In the genomic region with DNA sequence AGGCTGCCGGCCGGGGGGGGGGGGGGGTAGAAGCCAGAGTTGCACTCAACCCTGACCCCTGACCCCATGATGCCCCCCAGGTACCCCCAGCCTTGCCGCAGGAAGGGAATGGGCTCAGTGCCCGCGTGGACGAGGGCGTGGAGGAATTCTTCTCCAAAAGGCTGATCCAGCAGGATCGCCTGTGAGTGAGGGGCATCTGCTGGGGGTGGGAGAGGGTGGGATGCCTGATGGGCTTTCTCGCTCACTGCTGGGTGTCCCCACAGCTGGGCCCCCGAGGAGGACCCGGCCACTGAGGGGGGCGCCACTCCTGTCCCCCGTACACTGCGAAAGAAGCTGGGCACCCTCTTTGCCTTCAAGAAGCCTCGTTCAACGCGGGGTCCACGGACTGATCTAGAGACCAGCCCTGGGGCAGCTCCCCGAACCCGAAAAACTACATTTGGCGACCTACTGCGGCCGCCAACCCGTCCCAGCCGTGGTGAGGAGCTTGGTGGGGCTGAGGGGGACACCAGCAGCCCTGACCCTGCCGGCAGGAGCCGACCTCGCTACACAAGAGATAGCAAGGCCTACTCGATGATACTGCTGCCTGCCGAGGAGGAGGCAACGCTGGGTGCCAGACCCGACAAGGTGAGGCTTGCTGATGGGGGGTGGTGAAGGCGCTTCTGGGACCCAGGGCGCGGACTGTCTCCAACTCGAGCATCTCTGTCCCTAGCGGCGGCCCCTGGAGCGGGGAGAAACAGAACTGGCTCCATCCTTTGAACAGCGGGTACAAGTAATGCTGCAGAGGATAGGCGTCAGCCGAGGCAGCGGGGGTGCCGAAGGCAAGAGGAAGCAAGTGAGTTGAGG, we compare ENCODE assay signal across 13 cellular contexts. TPM values are rescaled to one million over a fixed set of nuclear protein-coding genes. Genes with fewer than 3 reads are reported as not detected.
A peak's percentile ranks its signal among the peaks of the same experiment; 100 is the strongest.
DNase-seq lines count a peak whose midpoint lies in the region; ATAC-seq and TF ChIP-seq lines count a peak whose summit lies in the region.
"Had no signal": no experiment of that assay in that cellular context is flagged by ENCODE, and none has a peak within 500 bp of the region (broad histone marks: within the 10 kb centered on the region; RNA-seq: fewer than 3 reads in every experiment).

No MANE protein-coding gene starts in this region.

- H3K9ac ChIP-seq in endocrine pancreas (ENCODE audit: control insufficient read depth, insufficient read depth, low read length), result peak overlapping the region; percentile 51

- H3K4me3 Mint-ChIP-seq in type B pancreatic cell, result peak overlapping the region; percentile 20
- H3K4me3 Mint-ChIP-seq in CD4-positive, alpha-beta memory T cell, result no peak overlapping the region
- H3K4me3 Mint-ChIP-seq: activated naive CD4-positive, alpha-beta T cell treated with anti-CD3 and anti-CD28 coated beads, Interleukin-2, amount 10 ng/mL, durations not matched to agents 7 days and 5 days had no signal

- 44 to 69% (median 49%) methylated on average over 20 to 44 of the region's 44 CpGs for WGBS in heart left ventricle, 4 donors

- POLR2A ChIA-PET in CD4-positive, alpha-beta memory T cell (lab: Charles Lee; ENCODE audit: partially characterized antibody), result interaction anchor here (2.5 kb wide), 1 partner anchor 92 kb away, joined by 9 read pairs; a partner anchor contains a TSS

- no peak overlapping the region for H3K27ac ChIP-seq in heart left ventricle
- H3K27ac ChIP-seq in CD4-positive, alpha-beta memory T cell (ENCODE audit: low read depth, low read length), result no peak overlapping the region
- H3K27ac ChIP-seq: epithelial cell of prostate, heart right ventricle had no signal

- intact Hi-C loops in Right ventricle myocardium superior (cut with DNase I) (no loop called here), heart left ventricle (cut with DNase I) (loop anchor here in 2 of 10 donors (5.0 kb wide), 2 partner anchors 87 to 132 kb away; no protein-coding TSS in a partner anchor)
- intact Hi-C loops in CD4-positive, alpha-beta memory T cell (cut with micrococcal nuclease), result no loop called here

- H3K4me3 ChIP-seq in heart left ventricle, result no peak overlapping the region
- H3K4me3 ChIP-seq in endocrine pancreas (ENCODE audit: control insufficient read depth, insufficient read depth, low read length), result no peak overlapping the region
- no peak overlapping the region for H3K4me3 ChIP-seq in CD4-positive, alpha-beta memory T cell (ENCODE audit: low read length in 2 of 2)

- H3K27me3 ChIP-seq in heart left ventricle, result peaks cover 18 to 57% (median 37%) of the 10 kb centered on the region in 9 donors
- H3K27me3 ChIP-seq in endocrine pancreas (ENCODE audit: control insufficient read depth, insufficient read depth, low read length), result no peaks in the 10 kb centered on the region
- no peaks in the 10 kb centered on the region for H3K27me3 ChIP-seq in CD4-positive, alpha-beta memory T cell (ENCODE audit: insufficient read depth, low read length)

- CTCF ChIA-PET in CD4-positive, alpha-beta memory T cell (lab: Charles Lee; ENCODE audit: partially characterized antibody), result no interaction called here

- H3K36me3 Mint-ChIP-seq in type B pancreatic cell, result peaks cover 3% of the 10 kb centered on the region
- H3K36me3 Mint-ChIP-seq in CD4-positive, alpha-beta memory T cell, result peaks cover 26 to 52% of the 10 kb centered on the region in 2 donors

- H3K36me3 ChIP-seq in heart left ventricle (peaks cover 0 to 23% (median 0%) of the 10 kb centered on the region in 9 donors), endocrine pancreas (ENCODE audit: control insufficient read depth, insufficient read depth, low read length) (no peaks in the 10 kb centered on the region)
- peaks cover 55% of the 10 kb centered on the region for H3K36me3 ChIP-seq in CD4-positive, alpha-beta memory T cell (ENCODE audit: insufficient read depth, low read length)

- ATAC-seq in Right ventricle myocardium superior (ENCODE audit: poor library complexity), result no peak
- ATAC-seq in heart left ventricle, result no peak

- TF ChIP-seq CTCF in heart left ventricle (IDR thresholded peaks at IDR 0.05), result no peak
- TF ChIP-seq CTCF in type B pancreatic cell (conservative IDR thresholded peaks at IDR 0.05), result no peak

- H3K9me3 ChIP-seq in heart left ventricle (no peaks in the 10 kb centered on the region), endocrine pancreas (ENCODE audit: control insufficient read depth, low read length) (no peaks in the 10 kb centered on the region)
- H3K9me3 ChIP-seq in CD4-positive, alpha-beta memory T cell (ENCODE audit: control insufficient read depth in 1 of 2, low read length in 2 of 2), result no peaks in the 10 kb centered on the region
- H3K9me3 ChIP-seq: heart right ventricle had no signal

- no peak for TF ChIP-seq POLR2A in heart left ventricle (IDR thresholded peaks at IDR 0.05)

- no peaks in the 10 kb centered on the region for H3K9me3 Mint-ChIP-seq in type B pancreatic cell
- peaks cover 0 to 2% (median 0%) of the 10 kb centered on the region in 8 donors for H3K9me3 Mint-ChIP-seq in CD4-positive, alpha-beta memory T cell
- H3K9me3 Mint-ChIP-seq: activated naive CD4-positive, alpha-beta T cell treated with anti-CD3 and anti-CD28 coated beads, Interleukin-2, amount 10 ng/mL, durations not matched to agents 7 days and 5 days had no signal

- H3K27me3 Mint-ChIP-seq in type B pancreatic cell, result peaks cover 46% of the 10 kb centered on the region
- H3K27me3 Mint-ChIP-seq in CD4-positive, alpha-beta memory T cell, result no peaks in the 10 kb centered on the region
- H3K27me3 Mint-ChIP-seq: activated naive CD4-positive, alpha-beta T cell treated with anti-CD3 and anti-CD28 coated beads, Interleukin-2, amount 10 ng/mL, durations not matched to agents 7 days and 5 days had no signal

- no peaks in the 10 kb centered on the region for H3K4me1 Mint-ChIP-seq in type B pancreatic cell (ENCODE audit: unreplicated experiment)
- H3K4me1 Mint-ChIP-seq in CD4-positive, alpha-beta memory T cell, result peaks cover 13 to 30% (median 18%) of the 10 kb centered on the region in 4 donors

- DNase-seq in Right ventricle myocardium superior (peak; percentile 30), heart left ventricle (no peak), type B pancreatic cell (ENCODE audit: extremely low spot score, unreplicated experiment) (no peak), dedifferentiated amniotic fluid mesenchymal stem cell (ENCODE audit: extremely low spot score) (no peak)
- no peak for DNase-seq in CD4-positive, alpha-beta memory T cell
- DNase-seq: activated naive CD4-positive, alpha-beta T cell treated with anti-CD3 and anti-CD28 coated beads, Interleukin-2, amount 10 ng/mL, durations not matched to agents 7 days and 5 days; DMS153; MV-4-11; stimulated activated CD4-positive, alpha-beta T cell treated with anti-CD3 and anti-CD28 coated beads, Interleukin-1b, Interleukin-23, amount 100 ng/mL, for 48 hours; trophoblast cell had no signal

- H3K4me1 ChIP-seq in heart left ventricle (peaks cover 0 to 30% (median 16%) of the 10 kb centered on the region in 12 donors), endocrine pancreas (ENCODE audit: control insufficient read depth, insufficient read depth, low read length) (no peaks in the 10 kb centered on the region)
- peaks cover 10% of the 10 kb centered on the region for H3K4me1 ChIP-seq in CD4-positive, alpha-beta memory T cell (ENCODE audit: insufficient read depth, low read length)

- H3K27ac Mint-ChIP-seq in type B pancreatic cell, result no peak overlapping the region
- peak overlapping the region in 1 of 7 donors; percentile 46 for H3K27ac Mint-ChIP-seq in CD4-positive, alpha-beta memory T cell
- H3K27ac Mint-ChIP-seq: activated naive CD4-positive, alpha-beta T cell treated with anti-CD3 and anti-CD28 coated beads, Interleukin-2, amount 10 ng/mL, durations not matched to agents 7 days and 5 days had no signal

RNA-seq across cellular contexts. Expression of a gene that starts 5.8 kb away (rescaled TPM):
- total RNA-seq in Right ventricle myocardium superior (7.1 TPM), heart left ventricle (10 to 100 TPM in 4 of 9 donors, 1 to 10 TPM in 5; 6.2 to 19.9 (median 9.5) TPM), type B pancreatic cell (ENCODE audit: low replicate concordance) (19.9 and 31.6 TPM in 2 replicates)
- polyA plus RNA-seq in heart left ventricle, result 10 to 100 TPM in 1 of 2 donors, 1 to 10 TPM in 1; 7.8 to 15.6 TPM
- total RNA-seq in CD4-positive, alpha-beta memory T cell, result 10 to 100 TPM; 49.6 to 50.6 TPM
- 10 to 100 TPM; 33.3 to 48.5 TPM for polyA plus RNA-seq in CD4-positive, alpha-beta memory T cell

RNA-seq across cellular contexts. Expression of a gene that starts 6.5 kb away (rescaled TPM):
- 3.2 TPM for total RNA-seq in Right ventricle myocardium superior
- 1 to 10 TPM; 1.7 to 5.6 (median 2.9) TPM for total RNA-seq in heart left ventricle
- 1 to 10 TPM; 2.7 to 7.0 TPM for polyA plus RNA-seq in heart left ventricle
- total RNA-seq in type B pancreatic cell (ENCODE audit: low replicate concordance), result 4.7 and 6.5 TPM in 2 replicates
- 1 to 10 TPM; 7.4 to 8.8 TPM for total RNA-seq in CD4-positive, alpha-beta memory T cell
- polyA plus RNA-seq in CD4-positive, alpha-beta memory T cell, result 10 to 100 TPM; 17.8 to 26.5 TPM

RNA-seq across cellular contexts. Expression of a gene that starts 9.3 kb away (rescaled TPM):
- total RNA-seq in Right ventricle myocardium superior (0.05 TPM), heart left ventricle (1 to 10 TPM in 3 of 9 donors, under 1 TPM in 4, not detected in 2; 0.27 to 1.7 (median 0.60) TPM), type B pancreatic cell (ENCODE audit: low replicate concordance) (2.8 and 3.4 TPM in 2 replicates)
- polyA plus RNA-seq in heart left ventricle, result under 1 TPM; 0.21 to 0.30 TPM
- total RNA-seq in CD4-positive, alpha-beta memory T cell, result 100 to 1,000 TPM; 194 to 195 TPM
- polyA plus RNA-seq in CD4-positive, alpha-beta memory T cell, result 10 to 100 TPM in 1 of 2 donors, 1 to 10 TPM in 1; 7.5 to 36.3 TPM

RNA-seq across cellular contexts. Expression of a gene that starts 12.3 kb away (rescaled TPM):
- total RNA-seq in Right ventricle myocardium superior (8.8 TPM), heart left ventricle (10 to 100 TPM in 4 of 9 donors, 1 to 10 TPM in 5; 7.6 to 15.6 (median 8.6) TPM), type B pancreatic cell (ENCODE audit: low replicate concordance) (12.2 and 18.8 TPM in 2 replicates)
- 10 to 100 TPM; 11.8 to 26.9 TPM for polyA plus RNA-seq in heart left ventricle
- 1 to 10 TPM; 6.7 to 7.7 TPM for total RNA-seq in CD4-positive, alpha-beta memory T cell
- polyA plus RNA-seq in CD4-positive, alpha-beta memory T cell, result 1 to 10 TPM; 1.1 to 2.4 TPM

RNA-seq across cellular contexts. Expression of a gene that starts 12.3 kb away (rescaled TPM):
- total RNA-seq in Right ventricle myocardium superior (4.3 TPM), heart left ventricle (10 to 100 TPM in 1 of 9 donors, 1 to 10 TPM in 8; 3.5 to 11.6 (median 4.3) TPM), type B pancreatic cell (ENCODE audit: low replicate concordance) (1.5 and 2.8 TPM in 2 replicates)
- 1 to 10 TPM; 2.1 to 4.4 TPM for polyA plus RNA-seq in heart left ventricle
- total RNA-seq in CD4-positive, alpha-beta memory T cell, result 1 to 10 TPM; 2.9 to 3.6 TPM
- polyA plus RNA-seq in CD4-positive, alpha-beta memory T cell, result 1 to 10 TPM; 4.1 TPM

Comparison
In these comparisons a context has a peak if more than half of its experiments do, and no peak if none do; other contexts are left out.
1. RNA of a gene that starts 9.3 kb away (total RNA-seq): 194 to 195 TPM in CD4-positive, alpha-beta memory T cell; 2.8 to 3.4 TPM in type B pancreatic cell, 0.27 to 1.7 TPM in heart left ventricle and 0.05 TPM in Right ventricle myocardium superior (single experiment); every median in the first group is over 10 times any median in the second.